12 cellular contexts compared by ENCODE assay signal in genomic region chr20:23116301-23117089, GRCh38. TPM values are rescaled to one million over a fixed set of nuclear protein-coding genes. Genes with fewer than 3 reads are reported as not detected.
DNase-seq lines count a peak whose midpoint lies in the region; ATAC-seq, FAIRE-seq and TF ChIP-seq lines count a peak whose summit lies in the region.
"Had no signal": no experiment of that assay in that cellular context is flagged by ENCODE, and none has a peak within 500 bp of the region (broad histone marks: within the 10 kb centered on the region; RNA-seq: fewer than 3 reads in every experiment).

No MANE protein-coding gene starts in this region.

- no peaks in the 10 kb centered on the region for H3K9me3 ChIP-seq in BLaER1 treated with 17β-estradiol and CSF1 and Interleukin-3, amounts not matched to agents 10 nM and 100 nM (replicated peaks in 1 of 11)
- H3K9me3 ChIP-seq in adrenal gland (replicated peaks in 1 of 3) (no peaks in the 10 kb centered on the region), mesenchymal stem cell (ENCODE audit: control insufficient read depth, low read length) (no peaks in the 10 kb centered on the region)

- no peak for TF ChIP-seq POLR2A in adrenal gland (IDR thresholded peaks at IDR 0.05)

- peak overlapping the region; percentile 18 for H4K91ac ChIP-seq in mesenchymal stem cell (ENCODE audit: low read length)

- no peaks in the 10 kb centered on the region for H4K20me1 ChIP-seq in BLaER1 treated with 17β-estradiol and CSF1 and Interleukin-3, amounts not matched to agents 10 nM and 100 nM

- H2BK12ac ChIP-seq in mesenchymal stem cell (ENCODE audit: low read length in 2 of 2): peak overlapping the region; percentile 33 to 45

- H3K27me3 ChIP-seq in BLaER1 treated with 17β-estradiol and CSF1 and Interleukin-3, amounts not matched to agents 10 nM and 100 nM: no peaks in the 10 kb centered on the region
- H3K27me3 ChIP-seq in adrenal gland: no peaks in the 10 kb centered on the region
- H3K27me3 ChIP-seq in mesenchymal stem cell (ENCODE audit: control insufficient read depth in 1 of 2, insufficient read depth in 1 of 2, low read length in 2 of 2): no peaks in the 10 kb centered on the region

- H3K18ac ChIP-seq in mesenchymal stem cell (ENCODE audit: low read depth in 1 of 2, low read length in 2 of 2): peak overlapping the region; percentile 23 to 29

- H3K4me1 ChIP-seq in BLaER1 treated with 17β-estradiol and CSF1 and Interleukin-3, amounts not matched to agents 10 nM and 100 nM: peaks cover 90 to 100% (median 99%) of the 10 kb centered on the region in 10 experiments
- H3K4me1 ChIP-seq in adrenal gland (replicated peaks in 1 of 2) (peaks cover 4 to 26% of the 10 kb centered on the region in 2 donors), mesenchymal stem cell (ENCODE audit: control insufficient read depth, insufficient read depth, low read depth, low read length) (peaks cover 6% of the 10 kb centered on the region)

- H3K9ac ChIP-seq in BLaER1 treated with 17β-estradiol and CSF1 and Interleukin-3, amounts not matched to agents 10 nM and 100 nM: peak overlapping the region in 10 of 11 experiments; percentile 32 to 81 (median 70); a peak in 15 of 22 replicates
- no peak overlapping the region for H3K9ac ChIP-seq in mesenchymal stem cell (ENCODE audit: low read length)

- H3K4me2 ChIP-seq in BLaER1 treated with 17β-estradiol and CSF1 and Interleukin-3, amounts not matched to agents 10 nM and 100 nM: peak overlapping the region; percentile 67 to 98 (median 89)
- H3K4me2 ChIP-seq in mesenchymal stem cell (ENCODE audit: low read length, poor library complexity, severe bottlenecking): no peak overlapping the region

- H2BK5ac ChIP-seq in mesenchymal stem cell (ENCODE audit: low read depth, low read length, poor library complexity, severe bottlenecking): no peak overlapping the region

- no peak overlapping the region for H2AFZ ChIP-seq in mesenchymal stem cell (ENCODE audit: low read depth, low read length)

- no peak overlapping the region for H2AK5ac ChIP-seq in mesenchymal stem cell (ENCODE audit: low read length, severe bottlenecking)

- no peak overlapping the region for H2BK120ac ChIP-seq in mesenchymal stem cell (ENCODE audit: low read depth, low read length)

- no peak overlapping the region for H4K8ac ChIP-seq in mesenchymal stem cell (ENCODE audit: low read length)

- H3K4me3 ChIP-seq in BLaER1 treated with 17β-estradiol and CSF1 and Interleukin-3, amounts not matched to agents 10 nM and 100 nM: peak overlapping the region in 5 of 10 experiments; percentile 55 to 70 (median 61); a peak in 10 of 20 replicates
- H3K4me3 ChIP-seq in adrenal gland: no peak overlapping the region
- no peak overlapping the region for H3K4me3 ChIP-seq in mesenchymal stem cell (ENCODE audit: insufficient read depth in 1 of 2, low read depth in 1 of 2, low read length in 2 of 2)

- ATAC-seq in HG03378 (IDR thresholded peaks at IDR 0.05; ENCODE audit: unreplicated experiment): no peak
- no peak for ATAC-seq in HG02678 (IDR thresholded peaks at IDR 0.05; ENCODE audit: unreplicated experiment)

- peaks cover 0 to 58% (median 0%) of the 10 kb centered on the region in 11 experiments; a peak in 6 of 22 replicates for H3K36me3 ChIP-seq in BLaER1 treated with 17β-estradiol and CSF1 and Interleukin-3, amounts not matched to agents 10 nM and 100 nM
- H3K36me3 ChIP-seq in adrenal gland (replicated peaks in 1 of 2) (no peaks in the 10 kb centered on the region), mesenchymal stem cell (ENCODE audit: control insufficient read depth in 1 of 2, insufficient read depth in 2 of 2, low read depth in 1 of 2, low read length in 2 of 2) (no peaks in the 10 kb centered on the region)

- H2BK15ac ChIP-seq in mesenchymal stem cell (ENCODE audit: low read depth, poor library complexity, severe bottlenecking): no peak overlapping the region

- peak overlapping the region in 1 of 2 experiments; percentile 22 for H3K14ac ChIP-seq in mesenchymal stem cell (ENCODE audit: low read length in 2 of 2)

- whole genome bisulfite sequencing in adrenal gland, 4 donors: 47 to 57% (median 56%) methylated on average over 10 of the region's 10 CpGs
- WGBS in mesenchymal stem cell: 72% methylated on average over 10 of the region's 10 CpGs

- H3K27ac ChIP-seq in BLaER1 treated with 17β-estradiol and CSF1 and Interleukin-3, amounts not matched to agents 10 nM and 100 nM: peak overlapping the region; percentile 23 to 88 (median 78); a peak in 20 of 22 replicates
- peak overlapping the region in 4 of 5 donors; percentile 8 to 92 (median 47) for H3K27ac ChIP-seq in adrenal gland
- H3K27ac ChIP-seq in mesenchymal stem cell (ENCODE audit: low read length, poor library complexity, severe bottlenecking): no peak overlapping the region

- no peak overlapping the region for H3K23ac ChIP-seq in mesenchymal stem cell (ENCODE audit: low read length in 2 of 2)

- DNase-seq in HTR-8/SVneo (ENCODE audit: insufficient read length, low spot score) (peak; percentile 14), adrenal gland (peak in 5 of 7 donors; percentile 72 to 82 (median 79)), mesenchymal stem cell (peak; percentile 62), UCSD-AML1 (lab: John Stamatoyannopoulos, UW; ENCODE audit: unreplicated experiment) (no peak), ureter (ENCODE audit: low spot score) (no peak)
- DNase-seq: activated CD8-positive, alpha-beta memory T cell treated with anti-CD3 and anti-CD28 coated beads, Interleukin-2, amount 50 U/mL, for 4 hours; retina; SW 1271 had no signal

- intact Hi-C loops in adrenal gland (cut with DNase I): no loop called here

- H3K4ac ChIP-seq in mesenchymal stem cell (ENCODE audit: low read depth in 1 of 2, low read length in 2 of 2): peak overlapping the region; percentile 17 to 24

- H3K79me1 ChIP-seq in mesenchymal stem cell (replicated peaks; ENCODE audit: low read length, poor library complexity, severe bottlenecking): no peaks in the 10 kb centered on the region

- no peak for TF ChIP-seq CTCF in adrenal gland (IDR thresholded peaks at IDR 0.05)

- FAIRE-seq in HTR-8/SVneo (lab: Jason Lieb, UNC): no peak
- FAIRE-seq: GM19239 had no signal

RNA-seq across cellular contexts. Expression of gene CD93, which starts 30.4 kb away (rescaled TPM):
- 10 to 100 TPM; 22.5 to 83.0 (median 53.7) TPM for total RNA-seq in adrenal gland
- polyA plus RNA-seq in adrenal gland: 10 to 100 TPM in 1 of 3 donors, 1 to 10 TPM in 2; 4.3 to 16.1 (median 8.0) TPM
- polyA plus RNA-seq in mesenchymal stem cell (2013, experiment 1 of 2): 0.01 TPM
- polyA plus RNA-seq in mesenchymal stem cell (2013, experiment 2 of 2): 0.01 TPM
- total RNA-seq in ureter: 53.7 TPM

Comparison
In these comparisons a context has a peak if more than half of its experiments do, and no peak if none do; other contexts are left out.
1. DNase-seq: peak in HTR-8/SVneo (single experiment), adrenal gland (5 of 7) and mesenchymal stem cell (single experiment); none in UCSD-AML1 (single experiment) and ureter (single experiment).